In the genomic region with DNA sequence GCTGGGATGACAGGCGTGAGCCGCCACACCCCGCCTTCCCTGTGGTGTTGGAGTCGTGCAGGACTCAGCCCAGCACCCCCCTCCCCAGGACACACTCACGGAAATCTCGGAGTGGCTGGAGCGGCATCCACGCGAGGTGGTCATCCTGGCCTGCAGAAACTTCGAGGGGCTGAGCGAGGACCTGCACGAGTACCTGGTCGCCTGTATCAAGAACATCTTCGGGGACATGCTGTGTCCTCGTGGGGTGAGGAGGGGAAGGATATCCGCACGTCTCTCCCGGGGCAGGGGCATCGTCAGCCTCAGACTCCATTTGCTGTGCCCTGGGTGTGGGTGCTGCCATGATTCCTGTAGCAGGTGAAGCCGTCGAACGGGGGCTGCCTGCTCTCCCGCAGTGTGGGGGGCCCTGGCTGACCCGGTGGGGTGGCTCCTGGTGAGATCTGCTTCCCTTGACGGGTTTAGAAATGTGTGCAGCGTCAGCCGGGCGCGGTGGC, we compare ENCODE assay signal across 17 cellular contexts.
"Had no signal": no experiment of that assay in that cellular context is flagged by ENCODE, and none has a peak within 500 bp of the region (broad histone marks: within the 10 kb centered on the region; RNA-seq: fewer than 3 reads in every experiment).

No MANE protein-coding gene starts in this region.

- H3K4me3 ChIP-seq: SJCRH30, smooth muscle cell had no signal

- H3K4me3 Mint-ChIP-seq: activated CD4-positive, alpha-beta memory T cell treated with anti-CD3 and anti-CD28 coated beads for 36 hours; activated naive CD8-positive, alpha-beta T cell treated with anti-CD3 and anti-CD28 coated beads for 36 hours; activated T-cell treated with anti-CD3 and anti-CD28 coated beads, Interleukin-2, amount 50 U/mL, for 4 hours; brain; central memory CD8-positive, alpha-beta T cell; dendritic cell treated with granulocyte-macrophage colony-stimulating factor and Interleukin-4, amounts not matched to agents 40 ng/mL and 50 ng/mL, for 4 days; naive thymus-derived CD4-positive, alpha-beta T cell; stimulated activated naive CD8-positive, alpha-beta T cell treated with anti-CD3 and anti-CD28 coated beads, Interleukin-15, Interleukin-2, amounts not matched to agents 100 ng/mL and 50 ng/mL, for 24 hours; type B pancreatic cell had no signal

- H3K27ac ChIP-seq: foreskin keratinocyte, parathyroid adenoma, SJCRH30 had no signal

- H3K9me3 Mint-ChIP-seq: activated CD4-positive, alpha-beta memory T cell treated with anti-CD3 and anti-CD28 coated beads for 36 hours; activated naive CD8-positive, alpha-beta T cell treated with anti-CD3 and anti-CD28 coated beads for 36 hours; activated T-cell treated with anti-CD3 and anti-CD28 coated beads, Interleukin-2, amount 50 U/mL, for 4 hours; central memory CD8-positive, alpha-beta T cell; dendritic cell treated with granulocyte-macrophage colony-stimulating factor and Interleukin-4, amounts not matched to agents 40 ng/mL and 50 ng/mL, for 4 days; naive thymus-derived CD4-positive, alpha-beta T cell; stimulated activated naive CD8-positive, alpha-beta T cell treated with anti-CD3 and anti-CD28 coated beads, Interleukin-15, Interleukin-2, amounts not matched to agents 100 ng/mL and 50 ng/mL, for 24 hours; type B pancreatic cell had no signal

- DNase-seq: activated CD4-positive, alpha-beta memory T cell treated with anti-CD3 and anti-CD28 coated beads for 36 hours; activated CD4-positive, CD25-positive, alpha-beta regulatory T cell; activated gamma-delta T cell; activated naive CD8-positive, alpha-beta T cell treated with anti-CD3 and anti-CD28 coated beads for 36 hours; activated T-cell treated with anti-CD3 and anti-CD28 coated beads, Interleukin-2, amount 50 U/mL, for 4 hours; amygdala; effector memory CD4-positive, alpha-beta T cell; foreskin keratinocyte; SJCRH30 had no signal

- H3K27me3 Mint-ChIP-seq: activated CD4-positive, alpha-beta memory T cell treated with anti-CD3 and anti-CD28 coated beads for 36 hours; activated naive CD8-positive, alpha-beta T cell treated with anti-CD3 and anti-CD28 coated beads for 36 hours; brain; central memory CD8-positive, alpha-beta T cell; dendritic cell treated with granulocyte-macrophage colony-stimulating factor and Interleukin-4, amounts not matched to agents 40 ng/mL and 50 ng/mL, for 4 days; naive thymus-derived CD4-positive, alpha-beta T cell; stimulated activated naive CD8-positive, alpha-beta T cell treated with anti-CD3 and anti-CD28 coated beads, Interleukin-15, Interleukin-2, amounts not matched to agents 100 ng/mL and 50 ng/mL, for 24 hours; type B pancreatic cell had no signal

- ATAC-seq: activated T-cell treated with anti-CD3 and anti-CD28 coated beads, Interleukin-2, amount 50 U/mL, for 4 hours; foreskin keratinocyte; naive thymus-derived CD4-positive, alpha-beta T cell had no signal

- H3K9me3 ChIP-seq: SJCRH30 had no signal

- H3K27me3 ChIP-seq: foreskin keratinocyte, SJCRH30 had no signal

- H3K4me1 ChIP-seq: foreskin keratinocyte, parathyroid adenoma, SJCRH30 had no signal

- H3K27ac Mint-ChIP-seq: activated CD4-positive, alpha-beta memory T cell treated with anti-CD3 and anti-CD28 coated beads for 36 hours; activated naive CD8-positive, alpha-beta T cell treated with anti-CD3 and anti-CD28 coated beads for 36 hours; brain; dendritic cell treated with granulocyte-macrophage colony-stimulating factor and Interleukin-4, amounts not matched to agents 40 ng/mL and 50 ng/mL, for 4 days; naive thymus-derived CD4-positive, alpha-beta T cell; stimulated activated naive CD8-positive, alpha-beta T cell treated with anti-CD3 and anti-CD28 coated beads, Interleukin-15, Interleukin-2, amounts not matched to agents 100 ng/mL and 50 ng/mL, for 24 hours; type B pancreatic cell had no signal
